In genomic region chr6:146542881-146543210, GRCh38 we compare ENCODE assay signal across 10 cellular contexts. TPM values are rescaled to one million over a fixed set of nuclear protein-coding genes. Genes with fewer than 3 reads are reported as not detected.
A peak's percentile ranks its signal among the peaks of the same experiment; 100 is the strongest.
DNase-seq lines count a peak whose midpoint lies in the region; ATAC-seq and TF ChIP-seq lines count a peak whose summit lies in the region.
"Had no signal": no experiment of that assay in that cellular context is flagged by ENCODE, and none has a peak within 500 bp of the region (broad histone marks: within the 10 kb centered on the region; RNA-seq: fewer than 3 reads in every experiment).

No MANE protein-coding gene starts in this region.

- H3F3A ChIP-seq in PC-3 (ENCODE audit: low read length, unreplicated experiment): no peaks in the 10 kb centered on the region
- no peaks in the 10 kb centered on the region for H3F3A ChIP-seq in neural cell (ENCODE audit: insufficient read depth, low read length, poor library complexity, severe bottlenecking)

- TSS peak; percentile 30 for BruUV-seq in PC-3 (replicated peaks; lab: Mats Ljungman, UMichigan)

- intact Hi-C loops in PC-3 (cut with micrococcal nuclease): loop anchor here (1.0 to 5.0 kb wide), 3 partner anchors 157 to 579 kb away; partner anchors contain the start of gene SHPRH

- H3K36me3 ChIP-seq in PC-3 (ENCODE audit: low read depth, low read length) (no peaks in the 10 kb centered on the region), esophagus (ENCODE audit: control insufficient read depth in 2 of 2, insufficient read depth in 2 of 2, low read length in 1 of 2) (no peaks in the 10 kb centered on the region), neural cell (ENCODE audit: insufficient read depth, low read length) (no peaks in the 10 kb centered on the region)

- peaks cover 2% of the 10 kb centered on the region; the same call in 1 of the 2 replicates for H3K9me3 ChIP-seq in AG04450 (ENCODE audit: control insufficient read depth, insufficient read depth, low read length)
- H3K9me3 ChIP-seq in PC-3 (ENCODE audit: low read length): no peaks in the 10 kb centered on the region
- no peaks in the 10 kb centered on the region for H3K9me3 ChIP-seq in esophagus (ENCODE audit: control insufficient read depth in 2 of 2, insufficient read depth in 1 of 2, low read depth in 1 of 2, low read length in 1 of 2)
- H3K9me3 ChIP-seq in neural cell (ENCODE audit: low read length): no peaks in the 10 kb centered on the region

- peak overlapping the region; percentile 93 for H2AFZ ChIP-seq in PC-3 (ENCODE audit: low read length)
- no peak overlapping the region for H2AFZ ChIP-seq in neural cell (ENCODE audit: low read depth, low read length)

- peaks cover 35% of the 10 kb centered on the region for H3K79me2 ChIP-seq in PC-3 (ENCODE audit: low read length)
- H3K79me2 ChIP-seq in neural cell (replicated peaks; ENCODE audit: insufficient read depth, low read length): no peaks in the 10 kb centered on the region

- TF ChIP-seq RAD21 in neural cell (conservative IDR thresholded peaks at IDR 0.05): no peak

- DNase-seq in AG04450 (ENCODE audit: low read depth, low spot score) (no peak), PC-3 (peak; percentile 5), NCI-H524 treated with DMSO at 0.1 percent for 48 hours (lab: John Stamatoyannopoulos, UW) (no peak), D341Med (ENCODE audit: low spot score) (no peak)
- DNase-seq: stimulated activated CD4-positive, alpha-beta T cell treated with anti-CD3 and anti-CD28 coated beads, Interleukin-12 subunit alpha, Interleukin-12 subunit beta, amount 100 ng/mL, for 4 hours had no signal

- CTCF ChIA-PET in AG04450 (lab: Charles Lee): interaction anchor here (1.0 to 1.3 kb wide), 2 partner anchors 12 to 29 kb away, joined by 3 to 6 read pairs; no protein-coding TSS in a partner anchor
- CTCF ChIA-PET in PC-3 (lab: Charles Lee): no interaction called here

- H3K27ac ChIP-seq in AG04450 (ENCODE audit: low read depth, low read length) (peak overlapping the region; percentile 68), PC-3 (ENCODE audit: low read length) (no peak overlapping the region), esophagus (ENCODE audit: low read depth in 2 of 2, low read length in 1 of 2) (peak overlapping the region; percentile 72 to 85), neural cell (ENCODE audit: low read length) (no peak overlapping the region)

- H3K9me2 ChIP-seq in PC-3 (replicated peaks; ENCODE audit: low read length): no peaks in the 10 kb centered on the region
- H3K9me2 ChIP-seq in neural cell (ENCODE audit: insufficient read depth, low read length): no peaks in the 10 kb centered on the region

- H3K4me3 ChIP-seq in AG04450 (ENCODE audit: low read depth, low read length) (peak overlapping the region; percentile 53), PC-3 (ENCODE audit: low read length) (peak overlapping the region; percentile 90), esophagus (ENCODE audit: low read depth in 1 of 2, low read length in 2 of 2) (peak overlapping the region in 1 of 2 donors; percentile 69), neural cell (ENCODE audit: low read length) (peak overlapping the region; percentile 48)

- H4K20me1 ChIP-seq in PC-3 (ENCODE audit: low read length) (no peaks in the 10 kb centered on the region), neural cell (ENCODE audit: insufficient read depth) (no peaks in the 10 kb centered on the region)

- 59 to 66% methylated on average over 9 of the region's 9 CpGs for WGBS in esophagus, 2 donors

- no peak for TF ChIP-seq CTCF in AG04450 (IDR thresholded peaks at IDR 0.05; ENCODE audit: low read depth, low read length)
- TF ChIP-seq CTCF in PC-3 (conservative IDR thresholded peaks at IDR 0.05; ENCODE audit: low read depth, low read length): no peak
- TF ChIP-seq CTCF in neural cell (IDR thresholded peaks at IDR 0.05; ENCODE audit: poor library complexity, severe bottlenecking): no peak

- H3K4me2 ChIP-seq in PC-3 (ENCODE audit: low read length): peak overlapping the region; percentile 92
- H3K4me2 ChIP-seq in neural cell (ENCODE audit: low read length): no peak overlapping the region

- H3K27me3 ChIP-seq in AG04450 (ENCODE audit: control insufficient read depth, insufficient read depth, low read length) (no peaks in the 10 kb centered on the region), PC-3 (ENCODE audit: low read length) (peaks cover 5% of the 10 kb centered on the region; the same call in 1 of the 2 replicates), esophagus (ENCODE audit: control insufficient read depth in 1 of 2, insufficient read depth in 2 of 2, low read length in 2 of 2) (no peaks in the 10 kb centered on the region), neural cell (ENCODE audit: insufficient read depth, low read depth, low read length) (peaks cover 22% of the 10 kb centered on the region)

- TF ChIP-seq EP300 in neural cell (conservative IDR thresholded peaks at IDR 0.05; ENCODE audit: poor library complexity, severe bottlenecking): no peak

- H3K4me1 ChIP-seq in PC-3 (ENCODE audit: insufficient read depth, low read length): peaks cover 34% of the 10 kb centered on the region
- peaks cover 0 to 4% of the 10 kb centered on the region in 2 donors for H3K4me1 ChIP-seq in esophagus (ENCODE audit: control insufficient read depth in 2 of 2, insufficient read depth in 2 of 2, low read length in 1 of 2)

- POLR2A ChIA-PET in AG04450 (lab: Yijun Ruan, JAX) (interaction anchor here (1.0 kb wide), 1 partner anchor 16 kb away, joined by 3 read pairs; no protein-coding TSS in a partner anchor), PC-3 (lab: Charles Lee; ENCODE audit: unreplicated experiment) (interaction anchor here (0.6 kb wide), 1 partner anchor 185 kb away, joined by 5 read pairs; no protein-coding TSS in a partner anchor)

- no peak for ATAC-seq in PC-3
- ATAC-seq in GM21717 (IDR thresholded peaks at IDR 0.05; ENCODE audit: unreplicated experiment): no peak
- ATAC-seq in HG02885 (IDR thresholded peaks at IDR 0.05; ENCODE audit: poor library complexity, unreplicated experiment): no peak

- H3K9ac ChIP-seq in PC-3 (ENCODE audit: low read length) (peak overlapping the region; percentile 68), neural cell (ENCODE audit: low read length) (no peak overlapping the region)

TF ChIP-seq in neural cell, 6 proteins besides CTCF, POLR2A, EP300 and RAD21:
- no peak for TF ChIP-seq EZH2 (IDR thresholded peaks at IDR 0.05; ENCODE audit: borderline replicate concordance, insufficient read depth, low read length, poor library complexity, severe bottlenecking)
- TF ChIP-seq POLR2AphosphoS5 (IDR thresholded peaks at IDR 0.05): no peak
- no peak for TF ChIP-seq REST (IDR thresholded peaks at IDR 0.05; ENCODE audit: borderline replicate concordance)
- no peak for TF ChIP-seq MXI1 (conservative IDR thresholded peaks at IDR 0.05; ENCODE audit: poor library complexity, severe bottlenecking)
- no peak for TF ChIP-seq TAF1 (IDR thresholded peaks at IDR 0.05; ENCODE audit: low read depth)
- TF ChIP-seq SMC3 (conservative IDR thresholded peaks at IDR 0.05; ENCODE audit: poor library complexity): no peak
TF ChIP-seq in neural cell: peak in this region for 0.

RNA-seq across cellular contexts. Expression of gene RAB32, which starts 0.8 kb away (rescaled TPM):
- polyA plus RNA-seq in AG04450 (2011; rRNA removed): 85.9 and 100 TPM in 2 replicates
- 14.1 and 17.8 TPM in 2 replicates for polyA minus RNA-seq in AG04450 (2011; rRNA and poly(A)+ RNA removed)
- total RNA-seq in PC-3 (2014; rRNA removed): 25.1 and 29.8 TPM in 2 replicates
- 1 to 10 TPM; 1.6 to 3.9 TPM for polyA plus RNA-seq in esophagus
- polyA plus RNA-seq in neural cell: 0.42 and 1.8 TPM in 2 replicates
- polyA minus RNA-seq in neural cell: not detected in 2 replicates

RNA-seq across cellular contexts. Expression of gene ADGB, which starts 55.9 kb away (rescaled TPM):
- polyA plus RNA-seq in AG04450 (2011; rRNA removed): not detected in 2 replicates
- not detected in 2 replicates for polyA minus RNA-seq in AG04450 (2011; rRNA and poly(A)+ RNA removed)
- not detected in 2 replicates for total RNA-seq in PC-3 (2014; rRNA removed)
- not detected for polyA plus RNA-seq in esophagus
- not detected in 2 replicates for polyA plus RNA-seq in neural cell
- polyA minus RNA-seq in neural cell: not detected in 2 replicates
- total RNA-seq: G401 had no signal

Comparison
In these comparisons a context has a peak if more than half of its experiments do, and no peak if none do; other contexts are left out.
1. H3K27ac ChIP-seq: peak in AG04450 (single experiment) and esophagus (2 of 2); none in PC-3 (single experiment) and neural cell (single experiment).
2. RNA of gene RAB32, which starts 0.8 kb away (polyA plus RNA-seq): 85.9 to 100 TPM in AG04450; 1.6 to 3.9 TPM in esophagus and 0.42 to 1.8 TPM in neural cell; every median in the first group is over 10 times any median in the second.